Comparison of ENCODE assay signal across 22 cellular contexts in the genomic region with DNA sequence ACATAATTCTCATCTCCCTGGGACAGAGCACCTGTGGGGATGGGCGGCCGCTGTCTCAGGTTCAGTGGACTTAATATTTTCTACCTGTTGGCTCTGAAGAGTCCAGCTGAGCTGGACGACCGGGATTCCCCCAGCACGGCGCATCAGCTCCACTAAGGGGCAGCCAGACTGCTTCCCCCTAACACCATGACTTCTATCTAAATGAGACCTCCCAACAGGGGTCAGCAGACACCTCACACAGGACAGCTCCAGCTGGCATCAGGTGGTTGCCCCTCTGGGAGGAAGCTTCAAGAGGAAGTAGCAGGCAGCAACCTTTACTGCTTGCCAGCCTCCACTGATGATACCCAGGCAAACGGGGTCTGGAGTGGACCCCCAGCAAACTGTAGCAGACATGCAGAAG.
"Had no signal": no experiment of that assay in that cellular context is flagged by ENCODE, and none has a peak within 500 bp of the region (broad histone marks: within the 10 kb centered on the region; RNA-seq: fewer than 3 reads in every experiment).

No MANE protein-coding gene starts in this region.

- H3K4me3 Mint-ChIP-seq: dendritic cell treated with granulocyte-macrophage colony-stimulating factor and Interleukin-4, amounts not matched to agents 40 ng/mL and 50 ng/mL, for 4 days; effector memory CD8-positive, alpha-beta T cell; immature natural killer cell had no signal

- H3K4me1 Mint-ChIP-seq: immature natural killer cell had no signal

- H3K4me3 ChIP-seq: esophagus muscularis mucosa, gastroesophageal sphincter, heart left ventricle, left ventricle myocardium inferior, lower lobe of right lung had no signal

- H3K27me3 Mint-ChIP-seq: dendritic cell treated with granulocyte-macrophage colony-stimulating factor and Interleukin-4, amounts not matched to agents 40 ng/mL and 50 ng/mL, for 4 days; effector memory CD8-positive, alpha-beta T cell had no signal

- H3K4me1 ChIP-seq: esophagus muscularis mucosa, foreskin keratinocyte, gastroesophageal sphincter, heart left ventricle, left ventricle myocardium inferior, lower lobe of right lung had no signal

- H3K9me3 ChIP-seq: lower lobe of right lung had no signal

- ATAC-seq: effector memory CD8-positive, alpha-beta T cell; foreskin keratinocyte; gastroesophageal sphincter; heart left ventricle; left colon; left lobe of liver had no signal

- FAIRE-seq: colon, endothelial cell of umbilical vein, frontal cortex, kidney had no signal

- H3K27me3 ChIP-seq: esophagus muscularis mucosa, foreskin keratinocyte, gastroesophageal sphincter had no signal

- H3K27ac ChIP-seq: esophagus muscularis mucosa, foreskin keratinocyte, gastroesophageal sphincter, heart left ventricle, left ventricle myocardium inferior, lower lobe of right lung had no signal

- H3K36me3 ChIP-seq: esophagus muscularis mucosa, gastroesophageal sphincter, heart left ventricle, left ventricle myocardium inferior, lower lobe of right lung had no signal

- H3K27ac Mint-ChIP-seq: dendritic cell treated with granulocyte-macrophage colony-stimulating factor and Interleukin-4, amounts not matched to agents 40 ng/mL and 50 ng/mL, for 4 days; effector memory CD8-positive, alpha-beta T cell; immature natural killer cell had no signal

- DNase-seq: cortex of kidney; effector CD8-positive, alpha-beta T cell; effector memory CD8-positive, alpha-beta T cell; heart left ventricle; hippocampal formation; immature natural killer cell; islet precursor cell; kidney; kidney glomerular epithelial cell; left colon; left ventricle myocardium inferior; lower lobe of right lung; mesendoderm; midbrain had no signal
